In genomic region chr9:129810116-129810515, GRCh38 we compare ENCODE assay signal across 18 cellular contexts. TPM values are rescaled to one million over a fixed set of nuclear protein-coding genes. Genes with fewer than 3 reads are reported as not detected.
A peak's percentile ranks its signal among the peaks of the same experiment; 100 is the strongest.
DNase-seq lines count a peak whose midpoint lies in the region; ATAC-seq, FAIRE-seq and TF ChIP-seq lines count a peak whose summit lies in the region.
"Had no signal": no experiment of that assay in that cellular context is flagged by ENCODE, and none has a peak within 500 bp of the region (broad histone marks: within the 10 kb centered on the region; RNA-seq: fewer than 3 reads in every experiment).

No MANE protein-coding gene starts in this region.

- no peak for TF ChIP-seq CTCF in activated CD8-positive, alpha-beta T cell treated with anti-CD3 and anti-CD28 coated beads for 36 hours (IDR thresholded peaks at IDR 0.05)
- TF ChIP-seq CTCF in K562 (IDR thresholded peaks at IDR 0.05 in 2 of 3, conservative IDR thresholded peaks at IDR 0.05 in 1 of 3; ENCODE audit: insufficient read depth in 2 of 3, low read depth in 1 of 3, low read length in 3 of 3) (no peak), right lobe of liver (IDR thresholded peaks at IDR 0.05) (no peak)

- H4K20me1 ChIP-seq in K562 (replicated peaks; ENCODE audit: control insufficient read depth, insufficient read depth, low read length) = peaks cover 8% of the 10 kb centered on the region

- no peaks in the 10 kb centered on the region for H3K79me2 ChIP-seq in K562 (ENCODE audit: control insufficient read depth, insufficient read depth, low read length)

- H3K36me3 Mint-ChIP-seq in activated CD8-positive, alpha-beta T cell treated with anti-CD3 and anti-CD28 coated beads for 36 hours (ENCODE audit: low read depth) = peaks cover 49% of the 10 kb centered on the region
- peaks cover 73% of the 10 kb centered on the region for H3K36me3 Mint-ChIP-seq in activated CD8-positive, alpha-beta T cell treated with anti-CD3 and anti-CD28 coated beads, Interleukin-2, amount 10 ng/mL, durations not matched to agents 7 days and 5 days (ENCODE audit: low read depth)

- H3K27ac ChIP-seq in K562 (ENCODE audit: extremely low read depth, low read depth, low read length) (no peak overlapping the region), right lobe of liver (peak overlapping the region; percentile 55 to 87 (median 65))
- H3K27ac ChIP-seq: BLaER1 had no signal

- intact Hi-C loops in activated CD8-positive, alpha-beta T cell treated with anti-CD3 and anti-CD28 coated beads for 36 hours (cut with micrococcal nuclease) = no loop called here
- intact Hi-C loops in K562 (cut with micrococcal nuclease) (no loop called here), right lobe of liver (cut with DNase I) (no loop called here)

- no peak overlapping the region for H2AFZ ChIP-seq in K562 (ENCODE audit: low read depth, low read length)

- no peak overlapping the region for H3K4me3 Mint-ChIP-seq in activated CD8-positive, alpha-beta T cell treated with anti-CD3 and anti-CD28 coated beads for 36 hours
- no peak overlapping the region for H3K4me3 Mint-ChIP-seq in activated CD8-positive, alpha-beta T cell treated with anti-CD3 and anti-CD28 coated beads, Interleukin-2, amount 10 ng/mL, durations not matched to agents 7 days and 5 days
- H3K4me3 Mint-ChIP-seq: CD8-positive, alpha-beta T cell had no signal

- no peak for ATAC-seq in activated CD8-positive, alpha-beta T cell treated with anti-CD3 and anti-CD28 coated beads for 36 hours
- no peak for ATAC-seq in activated CD8-positive, alpha-beta T cell treated with anti-CD3 and anti-CD28 coated beads, Interleukin-2, amount 10 ng/mL, durations not matched to agents 7 days and 5 days
- ATAC-seq in K562 (peak; percentile 19; the same call in 2 of the 3 replicates), right lobe of liver (no peak), HG02885 (IDR thresholded peaks at IDR 0.05; ENCODE audit: poor library complexity, unreplicated experiment) (no peak)
- ATAC-seq: CD8-positive, alpha-beta T cell; Panc1 had no signal

- H3K4me2 ChIP-seq in K562 (ENCODE audit: insufficient read depth, low read length) = no peak overlapping the region

- H3K27me3 Mint-ChIP-seq in activated CD8-positive, alpha-beta T cell treated with anti-CD3 and anti-CD28 coated beads for 36 hours = no peaks in the 10 kb centered on the region
- no peaks in the 10 kb centered on the region for H3K27me3 Mint-ChIP-seq in activated CD8-positive, alpha-beta T cell treated with anti-CD3 and anti-CD28 coated beads, Interleukin-2, amount 10 ng/mL, durations not matched to agents 7 days and 5 days (ENCODE audit: low read depth)

- no peak for TF ChIP-seq EP300 in K562 (IDR thresholded peaks at IDR 0.05; ENCODE audit: low read length)

- no peak overlapping the region; a peak in 1 of 4 replicates for H3K9ac ChIP-seq in K562 (ENCODE audit: insufficient read depth in 1 of 2, low read depth in 2 of 2, low read length in 2 of 2)

- H3K9me1 ChIP-seq in K562 (ENCODE audit: control insufficient read depth, insufficient read depth, low read length) = peaks cover 6% of the 10 kb centered on the region

- POLR2A ChIA-PET in activated CD8-positive, alpha-beta T cell treated with anti-CD3 and anti-CD28 coated beads for 36 hours (lab: Charles Lee) = interaction anchor here (1.0 to 2.1 kb wide), 2 partner anchors 12 to 63 kb away, joined by 3 to 10 read pairs; no protein-coding TSS in a partner anchor
- POLR2A ChIA-PET in activated CD8-positive, alpha-beta T cell treated with anti-CD3 and anti-CD28 coated beads, Interleukin-2, amount 10 ng/mL, durations not matched to agents 7 days and 5 days (lab: Charles Lee) = interaction anchor here (1.0 to 1.6 kb wide), 2 partner anchors 8 to 25 kb away, joined by 3 to 8 read pairs; no protein-coding TSS in a partner anchor
- POLR2A ChIA-PET in K562 (lab: Yijun Ruan, JAX) = interaction anchor here (0.6 to 5.8 kb wide), 6 partner anchors 8 to 1983 kb away, joined by 3 to 49 read pairs (median 5); partner anchors contain the start of gene TOR1A

- TF ChIP-seq RAD21 in K562 (CRISPR knock-in tag; conservative IDR thresholded peaks at IDR 0.05 in 1 of 2, IDR thresholded peaks at IDR 0.05 in 1 of 2) = no peak

- in situ Hi-C loops in K562 (cut with MboI) = no loop called here

- BruUV-seq in K562 (replicated peaks; lab: Mats Ljungman, UMichigan) = no TSS peak

- H3K4me3 ChIP-seq in K562 (no peak overlapping the region), right lobe of liver (no peak overlapping the region)
- H3K4me3 ChIP-seq: BLaER1 had no signal

- CTCF ChIA-PET in activated CD8-positive, alpha-beta T cell treated with anti-CD3 and anti-CD28 coated beads for 36 hours (lab: Charles Lee) = interaction anchor here (1.4 to 2.7 kb wide), 3 partner anchors 20 to 83 kb away, joined by 3 to 10 read pairs (median 7); no protein-coding TSS in a partner anchor
- CTCF ChIA-PET in activated CD8-positive, alpha-beta T cell treated with anti-CD3 and anti-CD28 coated beads, Interleukin-2, amount 10 ng/mL, durations not matched to agents 7 days and 5 days (lab: Charles Lee) = no interaction called here
- CTCF ChIA-PET in K562 (lab: Yijun Ruan, JAX; ENCODE audit: low intra/inter-chr PET ratio) = no interaction called here

- H3K4me1 Mint-ChIP-seq in activated CD8-positive, alpha-beta T cell treated with anti-CD3 and anti-CD28 coated beads for 36 hours (ENCODE audit: low read depth) = peaks cover 16% of the 10 kb centered on the region
- H3K4me1 Mint-ChIP-seq in activated CD8-positive, alpha-beta T cell treated with anti-CD3 and anti-CD28 coated beads, Interleukin-2, amount 10 ng/mL, durations not matched to agents 7 days and 5 days (ENCODE audit: low read depth) = peaks cover 25% of the 10 kb centered on the region

- WGBS in K562 (ENCODE audit: insufficient coverage, low coverage, missing lambda C conversion rate) = 82% methylated on average over 11 of the region's 11 CpGs
- WGBS in right lobe of liver (ENCODE audit: insufficient coverage, low coverage, low lambda C conversion rate, missing lambda C conversion rate) = 67% methylated on average over 1 of the region's 11 CpGs

- H3K36me3 ChIP-seq in K562 (ENCODE audit: control insufficient read depth, insufficient read depth, low read length) (peaks cover 86% of the 10 kb centered on the region), right lobe of liver (peaks cover 0 to 20% (median 5%) of the 10 kb centered on the region in 4 donors)

- TF ChIP-seq POLR2A in K562 (conservative IDR thresholded peaks at IDR 0.05) = no peak
- TF ChIP-seq POLR2A in right lobe of liver (IDR thresholded peaks at IDR 0.05) = no peak
- no peak for TF ChIP-seq POLR2A in H54 (IDR thresholded peaks at IDR 0.05; ENCODE audit: low read depth, low read length)

- FAIRE-seq in K562 (lab: Jason Lieb, UNC) (no peak), H54 (lab: Jason Lieb, UNC) (no peak)

- H3K9me3 Mint-ChIP-seq in activated CD8-positive, alpha-beta T cell treated with anti-CD3 and anti-CD28 coated beads for 36 hours = no peaks in the 10 kb centered on the region
- no peaks in the 10 kb centered on the region for H3K9me3 Mint-ChIP-seq in activated CD8-positive, alpha-beta T cell treated with anti-CD3 and anti-CD28 coated beads, Interleukin-2, amount 10 ng/mL, durations not matched to agents 7 days and 5 days (ENCODE audit: insufficient read depth)
- H3K9me3 Mint-ChIP-seq: CD8-positive, alpha-beta T cell had no signal

- no peaks in the 10 kb centered on the region for H3K9me3 ChIP-seq in K562 (replicated peaks; ENCODE audit: control insufficient read depth, insufficient read depth, low read depth, low read length)
- H3K9me3 ChIP-seq in right lobe of liver = no peaks in the 10 kb centered on the region
- H3K9me3 ChIP-seq: BLaER1 had no signal

- no peak for DNase-seq in activated CD8-positive, alpha-beta T cell treated with anti-CD3 and anti-CD28 coated beads for 36 hours
- no peak for DNase-seq in activated CD8-positive, alpha-beta T cell treated with anti-CD3 and anti-CD28 coated beads, Interleukin-2, amount 10 ng/mL, durations not matched to agents 7 days and 5 days
- DNase-seq in K562 (ENCODE audit: extremely low read depth in 1 of 4, low spot score in 3 of 4) (peak in 1 of 4 experiments; percentile 33), right lobe of liver (no peak), cerebellar nuclear complex (lab: John Stamatoyannopoulos, UW) (no peak), NCI-H1048 (lab: John Stamatoyannopoulos, UW) (no peak), H54 (ENCODE audit: insufficient read length, low spot score) (no peak)
- DNase-seq: CD8-positive, alpha-beta T cell; DMS79; H7; MM.1S; NCI-H1092 treated with DMSO at 0.1 percent for 48 hours; NCI-H2081; NCI-H446 treated with DMSO at 0.1 percent for 48 hours; NCI-H69 had no signal

- H3K4me1 ChIP-seq in K562 (replicated peaks in 1 of 2; ENCODE audit: control insufficient read depth in 2 of 2, insufficient read depth in 2 of 2, low read length in 2 of 2) = peaks cover 4 to 13% of the 10 kb centered on the region in 2 experiments; a peak in 3 of 5 replicates
- H3K4me1 ChIP-seq in right lobe of liver = peaks cover 0 to 19% (median 6%) of the 10 kb centered on the region in 4 donors

- H3K27me3 ChIP-seq in K562 (ENCODE audit: control insufficient read depth in 2 of 2, insufficient read depth in 2 of 2, low read length in 2 of 2) = no peaks in the 10 kb centered on the region
- no peaks in the 10 kb centered on the region for H3K27me3 ChIP-seq in right lobe of liver
- H3K27me3 ChIP-seq: BLaER1 had no signal

- peak overlapping the region; percentile 6 for H3K27ac Mint-ChIP-seq in activated CD8-positive, alpha-beta T cell treated with anti-CD3 and anti-CD28 coated beads for 36 hours
- no peak overlapping the region for H3K27ac Mint-ChIP-seq in activated CD8-positive, alpha-beta T cell treated with anti-CD3 and anti-CD28 coated beads, Interleukin-2, amount 10 ng/mL, durations not matched to agents 7 days and 5 days

RNA-seq across cellular contexts. Expression of gene TOR1B, which starts 7.1 kb away (rescaled TPM):
- 10 to 100 TPM; 18.5 to 19.8 TPM for total RNA-seq in activated CD8-positive, alpha-beta T cell treated with anti-CD3 and anti-CD28 coated beads for 36 hours
- 10 to 100 TPM; 22.1 to 24.4 TPM for total RNA-seq in activated CD8-positive, alpha-beta T cell treated with anti-CD3 and anti-CD28 coated beads, Interleukin-2, amount 10 ng/mL, durations not matched to agents 7 days and 5 days
- total RNA-seq in K562 (2011; cell fraction: chromatin; rRNA removed; ENCODE audit: low replicate concordance) = 77.2 and 131 TPM in 2 replicates
- total RNA-seq in K562 (2011; cell fraction: nucleolus; rRNA removed) = 102 and 116 TPM in 2 replicates
- 91.4 and 101 TPM in 2 replicates for total RNA-seq in K562 (2011; cell fraction: nucleoplasm; rRNA removed)
- total RNA-seq in K562 (2014; rRNA removed) (21.5 and 24.5 TPM in 2 replicates), K562 (2014; rRNA removed; fragmentation: Illumina TruSeq; extraction: Trizol) (23.4 and 23.9 TPM in 2 replicates), K562 (2015; rRNA removed; fragmentation: Illumina TruSeq; extraction: Trizol) (23.7 and 25.4 TPM in 2 replicates), K562 (2021) (28.6 and 28.7 TPM in 2 replicates), right lobe of liver (10 to 100 TPM; 16.1 to 30.7 (median 18.9) TPM)
- polyA plus RNA-seq in K562 (2011; rRNA removed) (28.9 and 36.5 TPM in 2 replicates), K562 (2014; fragmentation: Illumina TruSeq; extraction: Trizol) (24.6 and 27.0 TPM in 2 replicates), K562 (2014; fragmentation: Nextera tagmentation; extraction: Ambion mirVana) (1 to 10 TPM; 4.2 to 6.9 TPM), K562 (2014; rRNA removed) (28.1 and 29.2 TPM in 2 replicates)
- 28.1 and 29.3 TPM in 2 replicates for polyA plus RNA-seq in K562 (2011; cell fraction: cytosol; rRNA removed)
- 23.9 and 27.6 TPM in 2 replicates for polyA plus RNA-seq in K562 (2011; cell fraction: nucleus; rRNA removed)
- 19.3 and 22.5 TPM in 2 replicates for polyA plus RNA-seq in K562 (2012)
- polyA minus RNA-seq in K562 (2011; rRNA and poly(A)+ RNA removed) = 27.4 and 40.5 TPM in 2 replicates
- 11.3 and 14.8 TPM in 2 replicates for polyA minus RNA-seq in K562 (2011; cell fraction: cytosol; rRNA and poly(A)+ RNA removed)
- 19.0 and 21.8 TPM in 2 replicates for polyA minus RNA-seq in K562 (2011; cell fraction: nucleus; rRNA and poly(A)+ RNA removed)

RNA-seq across cellular contexts. Expression of gene TOR1A, which starts 13.8 kb away (rescaled TPM):
- 10 to 100 TPM; 31.9 to 32.4 TPM for total RNA-seq in activated CD8-positive, alpha-beta T cell treated with anti-CD3 and anti-CD28 coated beads for 36 hours
- total RNA-seq in activated CD8-positive, alpha-beta T cell treated with anti-CD3 and anti-CD28 coated beads, Interleukin-2, amount 10 ng/mL, durations not matched to agents 7 days and 5 days = 10 to 100 TPM; 54.6 to 58.4 TPM
- total RNA-seq in K562 (2011; cell fraction: chromatin; rRNA removed; ENCODE audit: low replicate concordance) = 109 and 165 TPM in 2 replicates
- 107 and 123 TPM in 2 replicates for total RNA-seq in K562 (2011; cell fraction: nucleolus; rRNA removed)
- 121 and 138 TPM in 2 replicates for total RNA-seq in K562 (2011; cell fraction: nucleoplasm; rRNA removed)
- total RNA-seq in K562 (2014; rRNA removed) (44.4 and 46.0 TPM in 2 replicates), K562 (2014; rRNA removed; fragmentation: Illumina TruSeq; extraction: Trizol) (39.9 and 45.9 TPM in 2 replicates), K562 (2015; rRNA removed; fragmentation: Illumina TruSeq; extraction: Trizol) (54.3 and 55.5 TPM in 2 replicates), K562 (2021) (49.5 and 51.3 TPM in 2 replicates), right lobe of liver (10 to 100 TPM; 18.4 to 41.3 (median 23.0) TPM)
- polyA plus RNA-seq in K562 (2011; rRNA removed) (74.8 and 85.8 TPM in 2 replicates), K562 (2014; fragmentation: Illumina TruSeq; extraction: Trizol) (68.9 and 74.0 TPM in 2 replicates), K562 (2014; fragmentation: Nextera tagmentation; extraction: Ambion mirVana) (1 to 10 TPM; 4.5 to 9.9 TPM), K562 (2014; rRNA removed) (67.9 and 74.7 TPM in 2 replicates)
- polyA plus RNA-seq in K562 (2011; cell fraction: cytosol; rRNA removed) = 67.0 and 76.5 TPM in 2 replicates
- 41.7 and 44.0 TPM in 2 replicates for polyA plus RNA-seq in K562 (2011; cell fraction: nucleus; rRNA removed)
- polyA plus RNA-seq in K562 (2012) = 55.0 and 59.0 TPM in 2 replicates
- 56.3 and 66.1 TPM in 2 replicates for polyA minus RNA-seq in K562 (2011; rRNA and poly(A)+ RNA removed)
- 27.0 and 29.2 TPM in 2 replicates for polyA minus RNA-seq in K562 (2011; cell fraction: cytosol; rRNA and poly(A)+ RNA removed)
- polyA minus RNA-seq in K562 (2011; cell fraction: nucleus; rRNA and poly(A)+ RNA removed) = 23.3 and 34.1 TPM in 2 replicates

RNA-seq across cellular contexts. Expression of gene C9orf78, which starts 25.0 kb away (rescaled TPM):
- 10 to 100 TPM; 44.5 to 51.7 TPM for total RNA-seq in activated CD8-positive, alpha-beta T cell treated with anti-CD3 and anti-CD28 coated beads for 36 hours
- total RNA-seq in activated CD8-positive, alpha-beta T cell treated with anti-CD3 and anti-CD28 coated beads, Interleukin-2, amount 10 ng/mL, durations not matched to agents 7 days and 5 days = 10 to 100 TPM; 89.7 to 91.7 TPM
- 68.6 and 74.7 TPM in 2 replicates for total RNA-seq in K562 (2011; cell fraction: chromatin; rRNA removed; ENCODE audit: low replicate concordance)
- 46.6 and 51.7 TPM in 2 replicates for total RNA-seq in K562 (2011; cell fraction: nucleolus; rRNA removed)
- 66.1 and 96.3 TPM in 2 replicates for total RNA-seq in K562 (2011; cell fraction: nucleoplasm; rRNA removed)
- total RNA-seq in K562 (2014; rRNA removed) = 196 and 199 TPM in 2 replicates
- total RNA-seq in K562 (2014; rRNA removed; fragmentation: Illumina TruSeq; extraction: Trizol) = 199 and 240 TPM in 2 replicates
- total RNA-seq in K562 (2015; rRNA removed; fragmentation: Illumina TruSeq; extraction: Trizol) = 220 and 223 TPM in 2 replicates
- 89.0 and 94.6 TPM in 2 replicates for total RNA-seq in K562 (2021)
- polyA plus RNA-seq in K562 (2011; rRNA removed) = 109 and 202 TPM in 2 replicates
- 59.0 and 71.4 TPM in 2 replicates for polyA plus RNA-seq in K562 (2011; cell fraction: cytosol; rRNA removed)
- 17.0 and 17.5 TPM in 2 replicates for polyA plus RNA-seq in K562 (2011; cell fraction: nucleus; rRNA removed)
- 93.6 and 169 TPM in 2 replicates for polyA plus RNA-seq in K562 (2012)
- 210 and 222 TPM in 2 replicates for polyA plus RNA-seq in K562 (2014; fragmentation: Illumina TruSeq; extraction: Trizol)
- 100 to 1,000 TPM; 132 to 266 TPM for polyA plus RNA-seq in K562 (2014; fragmentation: Nextera tagmentation; extraction: Ambion mirVana)
- 228 and 240 TPM in 2 replicates for polyA plus RNA-seq in K562 (2014; rRNA removed)
- 131 and 142 TPM in 2 replicates for polyA minus RNA-seq in K562 (2011; rRNA and poly(A)+ RNA removed)
- polyA minus RNA-seq in K562 (2011; cell fraction: cytosol; rRNA and poly(A)+ RNA removed) = 32.3 and 42.4 TPM in 2 replicates
- polyA minus RNA-seq in K562 (2011; cell fraction: nucleus; rRNA and poly(A)+ RNA removed) = 14.0 and 19.8 TPM in 2 replicates
- total RNA-seq in right lobe of liver = 10 to 100 TPM; 25.2 to 39.8 (median 33.5) TPM

RNA-seq across cellular contexts. Expression of gene USP20, which starts 25.1 kb away (rescaled TPM):
- 10 to 100 TPM; 55.3 to 55.9 TPM for total RNA-seq in activated CD8-positive, alpha-beta T cell treated with anti-CD3 and anti-CD28 coated beads for 36 hours
- total RNA-seq in activated CD8-positive, alpha-beta T cell treated with anti-CD3 and anti-CD28 coated beads, Interleukin-2, amount 10 ng/mL, durations not matched to agents 7 days and 5 days = 10 to 100 TPM; 86.2 to 87.4 TPM
- 152 and 399 TPM in 2 replicates for total RNA-seq in K562 (2011; cell fraction: chromatin; rRNA removed; ENCODE audit: low replicate concordance)
- total RNA-seq in K562 (2011; cell fraction: nucleolus; rRNA removed) = 296 and 299 TPM in 2 replicates
- 160 and 192 TPM in 2 replicates for total RNA-seq in K562 (2011; cell fraction: nucleoplasm; rRNA removed)
- total RNA-seq in K562 (2014; rRNA removed) (77.0 and 115 TPM in 2 replicates), K562 (2014; rRNA removed; fragmentation: Illumina TruSeq; extraction: Trizol) (20.6 and 22.0 TPM in 2 replicates), K562 (2015; rRNA removed; fragmentation: Illumina TruSeq; extraction: Trizol) (41.3 and 44.8 TPM in 2 replicates), K562 (2021) (119 and 136 TPM in 2 replicates), right lobe of liver (10 to 100 TPM in 4 of 6 experiments, 1 to 10 TPM in 2; 7.5 to 14.0 (median 10.8) TPM)
- polyA plus RNA-seq in K562 (2011; rRNA removed) (54.6 and 81.2 TPM in 2 replicates), K562 (2014; fragmentation: Illumina TruSeq; extraction: Trizol) (49.1 and 76.2 TPM in 2 replicates), K562 (2014; fragmentation: Nextera tagmentation; extraction: Ambion mirVana) (1 to 10 TPM; 1.9 to 3.2 TPM), K562 (2014; rRNA removed) (103 and 104 TPM in 2 replicates)
- polyA plus RNA-seq in K562 (2011; cell fraction: cytosol; rRNA removed) = 64.8 and 118 TPM in 2 replicates
- 369 and 565 TPM in 2 replicates for polyA plus RNA-seq in K562 (2011; cell fraction: nucleus; rRNA removed)
- 82.0 and 122 TPM in 2 replicates for polyA plus RNA-seq in K562 (2012)
- polyA minus RNA-seq in K562 (2011; rRNA and poly(A)+ RNA removed) = 25.8 and 37.9 TPM in 2 replicates
- 39.3 and 57.6 TPM in 2 replicates for polyA minus RNA-seq in K562 (2011; cell fraction: cytosol; rRNA and poly(A)+ RNA removed)
- 82.0 and 96.4 TPM in 2 replicates for polyA minus RNA-seq in K562 (2011; cell fraction: nucleus; rRNA and poly(A)+ RNA removed)

RNA-seq across cellular contexts. Expression of gene PTGES, which starts 57.3 kb away (rescaled TPM):
- total RNA-seq in activated CD8-positive, alpha-beta T cell treated with anti-CD3 and anti-CD28 coated beads for 36 hours = under 1 TPM; 0.20 to 0.56 TPM
- total RNA-seq in activated CD8-positive, alpha-beta T cell treated with anti-CD3 and anti-CD28 coated beads, Interleukin-2, amount 10 ng/mL, durations not matched to agents 7 days and 5 days = not detected
- 0.28 TPM in 1 of 2 replicates, not detected in the other for total RNA-seq in K562 (2011; cell fraction: chromatin; rRNA removed; ENCODE audit: low replicate concordance)
- total RNA-seq in K562 (2011; cell fraction: nucleolus; rRNA removed) = not detected in 2 replicates
- total RNA-seq in K562 (2011; cell fraction: nucleoplasm; rRNA removed) = 0.22 TPM in 1 of 2 replicates, not detected in the other
- 0.08 TPM in 1 of 2 replicates, not detected in the other for total RNA-seq in K562 (2014; rRNA removed)
- total RNA-seq in K562 (2014; rRNA removed; fragmentation: Illumina TruSeq; extraction: Trizol) = not detected in 2 replicates
- not detected in 2 replicates for total RNA-seq in K562 (2015; rRNA removed; fragmentation: Illumina TruSeq; extraction: Trizol)
- total RNA-seq in K562 (2021) = not detected in 2 replicates
- 0.05 and 0.13 TPM in 2 replicates for polyA plus RNA-seq in K562 (2011; rRNA removed)
- polyA plus RNA-seq in K562 (2011; cell fraction: cytosol; rRNA removed) = 0.21 and 0.25 TPM in 2 replicates
- 0.07 TPM in 1 of 2 replicates, not detected in the other for polyA plus RNA-seq in K562 (2011; cell fraction: nucleus; rRNA removed)
- polyA plus RNA-seq in K562 (2012) = 0.10 and 0.30 TPM in 2 replicates
- 0.11 TPM in 1 of 2 replicates, not detected in the other for polyA plus RNA-seq in K562 (2014; fragmentation: Illumina TruSeq; extraction: Trizol)
- polyA plus RNA-seq in K562 (2014; fragmentation: Nextera tagmentation; extraction: Ambion mirVana) = not detected
- polyA plus RNA-seq in K562 (2014; rRNA removed) = not detected in 2 replicates
- polyA minus RNA-seq in K562 (2011; rRNA and poly(A)+ RNA removed) = 0.09 and 0.18 TPM in 2 replicates
- 0.76 and 1.2 TPM in 2 replicates for polyA minus RNA-seq in K562 (2011; cell fraction: cytosol; rRNA and poly(A)+ RNA removed)
- polyA minus RNA-seq in K562 (2011; cell fraction: nucleus; rRNA and poly(A)+ RNA removed) = 0.33 and 0.40 TPM in 2 replicates
- under 1 TPM in 2 of 6 experiments, not detected in 4; 0.15 to 0.24 TPM for total RNA-seq in right lobe of liver
